In the genomic region with DNA sequence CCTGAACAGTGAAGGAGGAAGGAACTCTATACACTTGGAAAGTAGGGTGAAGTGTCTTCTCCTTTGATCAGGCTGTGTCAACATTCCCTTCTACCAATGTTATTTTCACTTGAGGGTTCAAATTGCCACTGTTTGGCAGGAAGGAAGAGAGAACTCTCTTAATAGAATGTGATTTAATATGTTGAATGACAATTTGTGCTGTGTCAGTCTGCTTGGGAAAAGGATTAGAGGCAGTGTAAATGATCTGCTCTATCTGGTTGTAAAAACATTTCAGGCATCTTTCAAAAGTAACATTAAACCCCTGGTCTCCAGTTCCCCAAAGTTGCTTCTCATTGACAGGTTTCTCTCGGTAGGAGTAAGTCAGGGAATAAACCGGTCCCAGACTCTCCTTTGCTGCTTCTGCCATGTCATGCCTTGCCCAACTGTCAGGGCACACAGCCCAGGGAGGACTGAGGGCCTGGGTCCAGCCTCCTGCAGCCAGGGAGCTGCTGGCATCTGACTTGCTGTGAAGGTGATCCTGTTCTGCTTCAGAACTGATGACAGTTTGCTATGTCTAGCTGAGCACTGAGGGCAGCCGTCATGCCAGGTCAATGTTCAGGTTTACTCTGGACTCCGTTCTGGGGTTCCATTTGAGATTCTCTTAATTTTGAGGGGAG, we compare ENCODE assay signal across 15 cellular contexts.
DNase-seq lines count a peak whose midpoint lies in the region; ATAC-seq and TF ChIP-seq lines count a peak whose summit lies in the region.
"Had no signal": no experiment of that assay in that cellular context is flagged by ENCODE, and none has a peak within 500 bp of the region (broad histone marks: within the 10 kb centered on the region; RNA-seq: fewer than 3 reads in every experiment).

No MANE protein-coding gene starts in this region.

- H3K27ac ChIP-seq in heart left ventricle (peak overlapping the region; percentile 71 to 95 (median 86)), skeletal muscle tissue (ENCODE audit: low read depth, low read length) (peak overlapping the region; percentile 96)
- H3K27ac ChIP-seq: brain microvascular endothelial cell, SJSA1 had no signal

- H3K4me1 ChIP-seq in heart left ventricle (peaks cover 0 to 53% (median 10%) of the 10 kb centered on the region in 12 donors), skeletal muscle tissue (ENCODE audit: control insufficient read depth in 3 of 3, insufficient read depth in 3 of 3, low read length in 3 of 3) (peaks cover 16 to 38% (median 16%) of the 10 kb centered on the region in 3 donors)
- H3K4me1 ChIP-seq: SJSA1 had no signal

- DNase-seq in heart left ventricle (peak; percentile 71 to 90 (median 77)), hepatic stellate cell (ENCODE audit: low spot score) (no peak), GF-D8 (lab: John Stamatoyannopoulos, UW) (no peak), DMS79 treated with DMSO at 0.1 percent for 48 hours (lab: John Stamatoyannopoulos, UW) (no peak)
- DNase-seq: activated effector memory CD4-positive, alpha-beta T cell treated with anti-CD3 and anti-CD28 coated beads, Interleukin-2, amount 50 U/mL, for 16 hours; brain microvascular endothelial cell; effector memory CD8-positive, alpha-beta T cell; EL; NCI-H187; NCI-H774; stimulated activated CD4-positive, alpha-beta T cell treated with anti-CD3 and anti-CD28 coated beads, Interleukin-4, amount 100 ng/mL, for 1 hour had no signal

- ATAC-seq in GM19452 (IDR thresholded peaks at IDR 0.05; ENCODE audit: unreplicated experiment) (peak; percentile 5), HG03280 (IDR thresholded peaks at IDR 0.05; ENCODE audit: unreplicated experiment) (peak; percentile 23), heart left ventricle (peak; percentile 95 to 98 (median 97))

- no peak for TF ChIP-seq POLR2A in heart left ventricle (IDR thresholded peaks at IDR 0.05)

- no peak for TF ChIP-seq CTCF in heart left ventricle (IDR thresholded peaks at IDR 0.05)

- H3K9ac ChIP-seq in skeletal muscle tissue (ENCODE audit: low read depth in 1 of 3, low read length in 3 of 3), result peak overlapping the region; percentile 61 to 81 (median 73)

- H3K4me3 ChIP-seq in heart left ventricle (peak overlapping the region in 4 of 12 donors; percentile 4 to 23 (median 10)), skeletal muscle tissue (ENCODE audit: low read length in 3 of 3) (peak overlapping the region; percentile 48 to 61 (median 57))
- H3K4me3 ChIP-seq: SJSA1 had no signal

- 43 to 62% (median 51%) methylated on average over 4 of the region's 4 CpGs for WGBS in heart left ventricle, 4 donors

- intact Hi-C loops in heart left ventricle (cut with DNase I), result loop anchor here in 2 of 10 donors (5.0 kb wide), 2 partner anchors 37 to 52 kb away; no protein-coding TSS in a partner anchor

- H3K36me3 ChIP-seq in heart left ventricle (peaks cover 0 to 21% (median 7%) of the 10 kb centered on the region in 9 donors), skeletal muscle tissue (ENCODE audit: control insufficient read depth in 3 of 3, insufficient read depth in 3 of 3, low read length in 3 of 3) (peaks cover 0 to 7% (median 0%) of the 10 kb centered on the region in 3 donors)

- H3K27me3 ChIP-seq in heart left ventricle (no peaks in the 10 kb centered on the region), skeletal muscle tissue (ENCODE audit: control insufficient read depth in 3 of 3, insufficient read depth in 3 of 3, low read length in 3 of 3) (no peaks in the 10 kb centered on the region)
- H3K27me3 ChIP-seq: brain microvascular endothelial cell, SJSA1 had no signal

- H3K9me3 ChIP-seq in heart left ventricle, result peaks cover 0 to 3% (median 0%) of the 10 kb centered on the region in 12 donors
- H3K9me3 ChIP-seq in skeletal muscle tissue (ENCODE audit: control insufficient read depth in 3 of 3, low read length in 3 of 3), result no peaks in the 10 kb centered on the region
- H3K9me3 ChIP-seq: SJSA1 had no signal

Comparison
In these comparisons a context has a peak if more than half of its experiments do, and no peak if none do; other contexts are left out.
1. ATAC-seq: peak in every context shown above with its lines; median percentile 97 in heart left ventricle; 23 in HG03280; 5 in GM19452.
2. DNase-seq: peak in heart left ventricle (5 of 5); none in hepatic stellate cell (single experiment), GF-D8 (single experiment) and DMS79 treated with DMSO at 0.1 percent for 48 hours (single experiment).